Comparison of ENCODE assay signal across 1 cellular context in genomic region chr2:181185428-181185827, GRCh38.
TF ChIP-seq lines count a peak whose summit lies in the region.

No MANE protein-coding gene starts in this region.

TF ChIP-seq in H1, 55 proteins besides CTCF, POLR2A, EP300 and RAD21:
- TF ChIP-seq, protein P1, sequence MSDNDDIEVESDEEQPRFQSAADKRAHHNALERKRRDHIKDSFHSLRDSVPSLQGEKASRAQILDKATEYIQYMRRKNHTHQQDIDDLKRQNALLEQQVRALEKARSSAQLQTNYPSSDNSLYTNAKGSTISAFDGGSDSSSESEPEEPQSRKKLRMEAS (IDR thresholded peaks at IDR 0.05) = no peak
- TF ChIP-seq SP2 (IDR thresholded peaks at IDR 0.05; ENCODE audit: low read length) (no peak), KDM1A (IDR thresholded peaks at IDR 0.05; ENCODE audit: borderline replicate concordance, low read length) (no peak), CREB1 (IDR thresholded peaks at IDR 0.05) (no peak), CEBPB (IDR thresholded peaks at IDR 0.05; ENCODE audit: low read depth, low read length) (no peak), GABPA (IDR thresholded peaks at IDR 0.05; ENCODE audit: borderline replicate concordance, insufficient read depth, low read length) (no peak), TAF1 (IDR thresholded peaks at IDR 0.05; ENCODE audit: low read depth, low read length) (no peak)
TF ChIP-seq in H1: peak in this region for 0.
